In the genomic region with DNA sequence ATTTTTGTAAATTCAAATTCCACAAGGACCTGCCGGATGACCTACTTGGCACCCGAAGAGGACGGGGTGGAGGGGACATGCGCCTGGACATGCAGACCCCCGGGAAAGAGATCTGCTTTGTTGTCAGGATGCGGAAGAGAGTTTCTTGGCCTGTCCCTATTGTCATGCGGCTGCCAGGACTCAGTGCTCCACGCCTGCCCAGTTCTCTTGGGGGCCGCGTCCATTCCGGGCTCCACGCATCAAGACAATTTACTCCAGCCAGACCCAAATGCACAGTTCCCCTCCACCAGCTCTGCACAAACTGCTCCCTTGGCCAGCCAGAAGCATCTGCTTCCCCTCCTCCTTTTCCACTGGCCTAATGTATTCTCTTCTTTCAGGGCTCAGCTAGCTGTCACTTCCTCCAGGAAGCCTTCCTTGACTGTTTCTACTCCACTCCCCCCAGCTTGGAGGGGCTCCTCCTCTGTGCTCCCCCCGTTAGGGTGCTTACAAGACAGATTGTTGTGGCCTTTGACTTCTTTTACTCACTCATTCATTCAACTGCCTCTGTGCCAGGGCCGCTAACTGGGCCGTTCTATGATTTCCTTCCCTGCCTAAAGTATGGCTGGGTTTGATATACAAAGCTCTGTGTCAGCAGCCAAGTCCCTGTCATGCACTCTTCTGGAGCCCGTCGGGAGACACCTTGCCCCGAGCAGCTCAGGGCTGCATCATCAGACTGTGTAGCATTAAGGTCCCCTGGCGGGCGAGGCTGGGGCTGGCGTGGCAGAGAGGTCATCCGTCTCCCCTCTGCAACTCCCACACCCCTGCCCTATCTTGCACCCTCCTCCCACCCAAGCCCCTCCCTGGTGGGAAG, we compare ENCODE assay signal across 14 cellular contexts. TPM values are rescaled to one million over a fixed set of nuclear protein-coding genes. Genes with fewer than 3 reads are reported as not detected.
DNase-seq lines count a peak whose midpoint lies in the region; ATAC-seq and TF ChIP-seq lines count a peak whose summit lies in the region.
"Had no signal": no experiment of that assay in that cellular context is flagged by ENCODE, and none has a peak within 500 bp of the region (broad histone marks: within the 10 kb centered on the region; RNA-seq: fewer than 3 reads in every experiment).

No MANE protein-coding gene starts in this region.

- no peaks in the 10 kb centered on the region for H3K9me3 ChIP-seq in left lung

- peak; percentile 73 for DNase-seq in Daoy (ENCODE audit: low read depth)
- DNase-seq in NB4 (ENCODE audit: low read depth) = peak; percentile 48
- peak; percentile 17 for DNase-seq in epithelial cell of esophagus (ENCODE audit: low read depth)
- peak in 1 of 2 donors; percentile 79 for DNase-seq in left lung
- DNase-seq in erythroblast (lab: John Stamatoyannopoulos, UW) = no peak
- no peak for DNase-seq in COR-L47 (lab: John Stamatoyannopoulos, UW)
- no peak for DNase-seq in hippocampal formation (lab: John Stamatoyannopoulos, UW)
- no peak for DNase-seq in activated effector memory CD4-positive, alpha-beta T cell treated with anti-CD3 and anti-CD28 coated beads, Interleukin-2, amount 50 U/mL, for 16 hours
- DNase-seq: activated CD8-positive, alpha-beta T cell treated with anti-CD3 and anti-CD28 coated beads, Interleukin-2, amount 10 ng/mL, durations not matched to agents 7 days and 5 days; NCI-H1436 had no signal

- H3K27me3 ChIP-seq in left lung = peaks cover 18 to 83% of the 10 kb centered on the region in 2 donors

- peaks cover under 1 to 4% of the 10 kb centered on the region in 2 donors for H3K4me1 ChIP-seq in left lung

- H3K4me3 ChIP-seq in NB4 (ENCODE audit: low read depth, low read length) (no peak overlapping the region), epithelial cell of esophagus (ENCODE audit: low read length) (no peak overlapping the region), left lung (no peak overlapping the region)

- TF ChIP-seq POLR2A in NB4 (IDR thresholded peaks at IDR 0.05; ENCODE audit: extremely low read depth, insufficient read length) = no peak
- no peak for TF ChIP-seq POLR2A in erythroblast (IDR thresholded peaks at IDR 0.05; ENCODE audit: low read length)

- H3K27ac ChIP-seq in left lung = no peak overlapping the region

- ATAC-seq in left lung = peak; percentile 9
- ATAC-seq: activated CD8-positive, alpha-beta T cell treated with anti-CD3 and anti-CD28 coated beads, Interleukin-2, amount 10 ng/mL, durations not matched to agents 7 days and 5 days; HCT116 had no signal

- H3K36me3 ChIP-seq in left lung = no peaks in the 10 kb centered on the region

- intact Hi-C loops in left lung (cut with DNase I) = no loop called here

- TF ChIP-seq CTCF in NB4 (IDR thresholded peaks at IDR 0.05; ENCODE audit: low read depth, low read length) = no peak
- no peak for TF ChIP-seq CTCF in epithelial cell of esophagus (IDR thresholded peaks at IDR 0.05; ENCODE audit: insufficient read depth, low read depth, low read length, missing control alignments)
- no peak for TF ChIP-seq CTCF in left lung (IDR thresholded peaks at IDR 0.05)

RNA-seq across cellular contexts. Expression of gene FIBCD1, which starts 6.6 kb away (rescaled TPM):
- 3.3 and 11.0 TPM in 2 replicates for total RNA-seq in Daoy (2014; rRNA removed; shearing (Covaris generic))
- 10 to 100 TPM in 1 of 2 donors, 1 to 10 TPM in 1; 2.5 to 11.4 TPM for total RNA-seq in left lung
- total RNA-seq: activated CD8-positive, alpha-beta T cell treated with anti-CD3 and anti-CD28 coated beads, Interleukin-2, amount 10 ng/mL, durations not matched to agents 7 days and 5 days; endothelial cell of umbilical vein; mononuclear cell; skeletal muscle tissue had no signal

RNA-seq across cellular contexts. Expression of gene QRFP, which starts 35.8 kb away (rescaled TPM):
- not detected in 2 replicates for total RNA-seq in Daoy (2014; rRNA removed; shearing (Covaris generic))
- under 1 TPM in 1 of 2 donors, not detected in 1; 0.16 TPM for total RNA-seq in left lung
- total RNA-seq: activated CD8-positive, alpha-beta T cell treated with anti-CD3 and anti-CD28 coated beads, Interleukin-2, amount 10 ng/mL, durations not matched to agents 7 days and 5 days; endothelial cell of umbilical vein; mononuclear cell; skeletal muscle tissue had no signal

Comparison
In these comparisons a context has a peak if more than half of its experiments do, and no peak if none do; other contexts are left out.
1. DNase-seq: peak in Daoy (single experiment), NB4 (single experiment) and epithelial cell of esophagus (single experiment); none in erythroblast (0 of 2), COR-L47 (single experiment), hippocampal formation (0 of 2) and activated effector memory CD4-positive, alpha-beta T cell treated with anti-CD3 and anti-CD28 coated beads, Interleukin-2, amount 50 U/mL, for 16 hours (single experiment).